In the genomic region with DNA sequence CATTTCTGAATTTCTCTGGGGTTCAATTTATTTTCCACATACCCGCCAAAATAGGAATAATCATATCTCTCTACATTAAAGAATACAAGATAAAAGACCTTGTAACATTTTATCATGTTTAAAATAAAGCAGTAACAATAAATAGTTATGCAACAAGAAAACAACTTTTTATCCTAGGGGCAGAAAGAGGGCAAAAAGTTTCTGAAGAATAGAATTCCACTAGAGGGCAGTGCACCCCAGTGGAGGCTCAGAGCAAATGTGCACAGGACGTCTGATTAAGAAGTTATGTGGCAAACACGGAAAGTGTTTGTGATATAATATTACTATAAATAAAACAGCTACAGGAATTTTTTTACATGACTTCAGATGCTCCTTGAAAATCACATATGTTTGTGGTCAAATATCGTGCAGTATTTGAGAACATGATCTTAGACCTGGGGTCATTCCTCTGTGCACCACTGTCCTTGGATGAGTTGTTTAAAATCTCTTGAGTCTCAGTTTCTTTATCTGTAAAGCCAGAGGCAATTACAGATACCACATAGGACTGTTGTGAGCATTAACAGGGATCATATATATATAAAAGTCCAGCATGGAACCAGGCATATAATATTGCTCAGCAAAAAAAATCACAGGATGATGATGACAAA, we compare ENCODE assay signal across 1 cellular context.
A peak's percentile ranks its signal among the peaks of the same experiment; 100 is the strongest.
TF ChIP-seq lines count a peak whose summit lies in the region.

No MANE protein-coding gene starts in this region.

TF ChIP-seq in SK-N-SH, 30 proteins besides CTCF, POLR2A, EP300 and RAD21 (continued from another document):
- no peak for TF ChIP-seq TAF1 (IDR thresholded peaks at IDR 0.05; ENCODE audit: borderline replicate concordance, low read depth, low read length)
- no peak for TF ChIP-seq NRF1 (IDR thresholded peaks at IDR 0.05; ENCODE audit: low read depth, low read length)
- TF ChIP-seq MEF2A (IDR thresholded peaks at IDR 0.05; ENCODE audit: borderline replicate concordance, low read depth), result no peak
- TF ChIP-seq, protein P1, sequence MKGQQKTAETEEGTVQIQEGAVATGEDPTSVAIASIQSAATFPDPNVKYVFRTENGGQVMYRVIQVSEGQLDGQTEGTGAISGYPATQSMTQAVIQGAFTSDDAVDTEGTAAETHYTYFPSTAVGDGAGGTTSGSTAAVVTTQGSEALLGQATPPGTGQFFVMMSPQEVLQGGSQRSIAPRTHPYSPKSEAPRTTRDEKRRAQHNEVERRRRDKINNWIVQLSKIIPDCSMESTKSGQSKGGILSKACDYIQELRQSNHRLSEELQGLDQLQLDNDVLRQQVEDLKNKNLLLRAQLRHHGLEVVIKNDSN (IDR thresholded peaks at IDR 0.05; ENCODE audit: borderline replicate concordance, low read depth), result no peak
- peak; percentile 75 for TF ChIP-seq SMC3 (IDR thresholded peaks at IDR 0.05; ENCODE audit: low read depth, low read length)
- no peak for TF ChIP-seq EZH2phosphoT487 (IDR thresholded peaks at IDR 0.05; ENCODE audit: borderline replicate concordance, low read depth)
- no peak for TF ChIP-seq MXI1 (IDR thresholded peaks at IDR 0.05; ENCODE audit: low read depth, low read length)
- peak; percentile 38 for TF ChIP-seq CHD2 (IDR thresholded peaks at IDR 0.05; ENCODE audit: low read length, partially characterized antibody)
- no peak for TF ChIP-seq GATA2 (CRISPR knock-in tag; IDR thresholded peaks at IDR 0.05)
- no peak for TF ChIP-seq RXRA (IDR thresholded peaks at IDR 0.05; ENCODE audit: borderline replicate concordance, low read depth)
- TF ChIP-seq POLR2AphosphoS5 (IDR thresholded peaks at IDR 0.05; ENCODE audit: low read depth, low read length), result no peak
- TF ChIP-seq FOXJ3 (CRISPR knock-in tag; IDR thresholded peaks at IDR 0.05), result no peak
- no peak for TF ChIP-seq NFIC (IDR thresholded peaks at IDR 0.05; ENCODE audit: borderline replicate concordance)
- no peak for TF ChIP-seq ELF1 (IDR thresholded peaks at IDR 0.05)
- TF ChIP-seq, protein P2, sequence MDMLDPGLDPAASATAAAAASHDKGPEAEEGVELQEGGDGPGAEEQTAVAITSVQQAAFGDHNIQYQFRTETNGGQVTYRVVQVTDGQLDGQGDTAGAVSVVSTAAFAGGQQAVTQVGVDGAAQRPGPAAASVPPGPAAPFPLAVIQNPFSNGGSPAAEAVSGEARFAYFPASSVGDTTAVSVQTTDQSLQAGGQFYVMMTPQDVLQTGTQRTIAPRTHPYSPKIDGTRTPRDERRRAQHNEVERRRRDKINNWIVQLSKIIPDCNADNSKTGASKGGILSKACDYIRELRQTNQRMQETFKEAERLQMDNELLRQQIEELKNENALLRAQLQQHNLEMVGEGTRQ (IDR thresholded peaks at IDR 0.05; ENCODE audit: borderline replicate concordance, low read depth, low read length), result no peak
- no peak for TF ChIP-seq RFX5 (IDR thresholded peaks at IDR 0.05; ENCODE audit: low read length)
- TF ChIP-seq RCOR1 (IDR thresholded peaks at IDR 0.05; ENCODE audit: low read length), result peak; percentile 34; the same call in 1 of the 2 replicates
